ENCODE assay signal across 8 cellular contexts in the genomic region with DNA sequence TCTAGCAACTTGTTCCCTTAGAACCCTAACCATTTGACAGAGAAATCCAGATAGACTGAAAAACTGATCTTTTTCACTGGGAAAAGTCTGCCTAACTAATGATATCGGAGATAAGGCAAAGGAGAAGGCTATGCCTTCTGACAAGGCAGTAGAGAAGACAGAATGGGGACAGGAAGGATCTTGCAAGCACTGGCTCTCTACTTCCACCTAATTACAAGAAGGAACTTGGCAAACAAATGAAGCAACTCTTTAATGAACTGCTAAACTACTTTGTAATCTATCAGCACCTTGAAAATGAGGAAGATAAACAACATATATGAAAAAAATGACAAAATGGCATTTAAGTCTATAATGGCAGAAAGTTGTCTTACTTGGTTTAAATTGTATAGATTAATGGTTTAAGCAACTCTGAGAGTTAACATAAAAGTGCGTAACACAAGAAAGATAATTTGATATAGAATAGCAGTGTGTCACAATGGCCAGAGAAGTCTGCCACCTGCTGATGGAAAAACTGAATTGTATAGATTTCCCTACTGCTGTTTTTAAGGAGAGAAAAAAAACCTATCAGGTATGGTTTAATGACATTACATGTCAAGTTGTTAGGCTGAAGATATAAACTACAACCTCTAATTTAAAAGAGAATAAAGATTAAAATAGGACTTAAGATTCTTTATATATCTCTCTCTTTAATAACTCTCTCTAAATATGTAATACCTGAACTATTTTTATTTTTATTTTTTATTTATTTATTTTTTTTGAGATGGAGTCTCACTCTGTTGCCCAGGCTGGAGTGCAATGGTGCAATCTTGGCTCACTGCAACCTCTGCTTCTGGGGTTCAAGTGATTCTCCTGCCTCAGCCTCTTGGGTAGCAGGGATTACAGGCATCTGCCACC. TPM values are rescaled to one million over a fixed set of nuclear protein-coding genes. Genes with fewer than 3 reads are reported as not detected.
A peak's percentile ranks its signal among the peaks of the same experiment; 100 is the strongest.
DNase-seq lines count a peak whose midpoint lies in the region; ATAC-seq and TF ChIP-seq lines count a peak whose summit lies in the region.

No MANE protein-coding gene starts in this region.

- CTCF ChIA-PET in activated CD8-positive, alpha-beta T cell treated with anti-CD3 and anti-CD28 coated beads, Interleukin-2, amount 10 ng/mL, durations not matched to agents 7 days and 5 days (lab: Charles Lee) = interaction anchor here (1.6 to 3.9 kb wide), 5 partner anchors 10 to 204 kb away, joined by 5 to 30 read pairs (median 22); partner anchors contain the start of genes NT5C3A and RP9

- POLR2A ChIA-PET in activated CD8-positive, alpha-beta T cell treated with anti-CD3 and anti-CD28 coated beads, Interleukin-2, amount 10 ng/mL, durations not matched to agents 7 days and 5 days (lab: Charles Lee) = no interaction called here

- TF ChIP-seq CTCF in cardiac muscle cell (IDR thresholded peaks at IDR 0.05; ENCODE audit: low read depth, low read length) = peak; percentile 63
- TF ChIP-seq CTCF in retinal pigment epithelial cell (conservative IDR thresholded peaks at IDR 0.05; ENCODE audit: low read depth, low read length) = peak; percentile 69

- H3K27me3 ChIP-seq in cardiac muscle cell = no peaks in the 10 kb centered on the region

- no peaks in the 10 kb centered on the region for H3K36me3 ChIP-seq in cardiac muscle cell

- H3K9me3 Mint-ChIP-seq in activated T-cell treated with anti-CD3 and anti-CD28 coated beads, Interleukin-2, amount 50 U/mL, for 4 hours = no peaks in the 10 kb centered on the region
- H3K9me3 Mint-ChIP-seq in activated CD8-positive, alpha-beta T cell treated with anti-CD3 and anti-CD28 coated beads, Interleukin-2, amount 10 ng/mL, durations not matched to agents 7 days and 5 days (ENCODE audit: insufficient read depth) = no peaks in the 10 kb centered on the region

- no peak overlapping the region for H3K4me3 ChIP-seq in cardiac muscle cell
- no peak overlapping the region for H3K4me3 ChIP-seq in retinal pigment epithelial cell (ENCODE audit: low read length)

- no peak overlapping the region for H3K27ac Mint-ChIP-seq in activated CD8-positive, alpha-beta T cell treated with anti-CD3 and anti-CD28 coated beads, Interleukin-2, amount 10 ng/mL, durations not matched to agents 7 days and 5 days

- ATAC-seq in activated T-cell treated with anti-CD3 and anti-CD28 coated beads, Interleukin-2, amount 50 U/mL, for 4 hours = peak; percentile 47 to 63
- peak; percentile 57 for ATAC-seq in HG02678 (IDR thresholded peaks at IDR 0.05; ENCODE audit: unreplicated experiment)
- ATAC-seq in activated CD8-positive, alpha-beta T cell treated with anti-CD3 and anti-CD28 coated beads, Interleukin-2, amount 10 ng/mL, durations not matched to agents 7 days and 5 days = peak; percentile 51
- no peak for ATAC-seq in HG03520 (IDR thresholded peaks at IDR 0.05; ENCODE audit: unreplicated experiment)

- H3K4me3 Mint-ChIP-seq in activated T-cell treated with anti-CD3 and anti-CD28 coated beads, Interleukin-2, amount 50 U/mL, for 4 hours = no peak overlapping the region
- H3K4me3 Mint-ChIP-seq in activated CD8-positive, alpha-beta T cell treated with anti-CD3 and anti-CD28 coated beads, Interleukin-2, amount 10 ng/mL, durations not matched to agents 7 days and 5 days = no peak overlapping the region

- H3K4me1 ChIP-seq in cardiac muscle cell (ENCODE audit: low read depth) = no peaks in the 10 kb centered on the region

- no peak overlapping the region for H3K27ac ChIP-seq in cardiac muscle cell

- no peaks in the 10 kb centered on the region for H3K9me3 ChIP-seq in cardiac muscle cell (ENCODE audit: low read depth)

- peaks cover 4% of the 10 kb centered on the region for H3K36me3 Mint-ChIP-seq in activated T-cell treated with anti-CD3 and anti-CD28 coated beads, Interleukin-2, amount 50 U/mL, for 4 hours (ENCODE audit: insufficient read depth)
- peaks cover 12% of the 10 kb centered on the region for H3K36me3 Mint-ChIP-seq in activated CD8-positive, alpha-beta T cell treated with anti-CD3 and anti-CD28 coated beads, Interleukin-2, amount 10 ng/mL, durations not matched to agents 7 days and 5 days (ENCODE audit: low read depth)

- no peaks in the 10 kb centered on the region for H3K27me3 Mint-ChIP-seq in activated T-cell treated with anti-CD3 and anti-CD28 coated beads, Interleukin-2, amount 50 U/mL, for 4 hours (ENCODE audit: low read depth)
- H3K27me3 Mint-ChIP-seq in activated CD8-positive, alpha-beta T cell treated with anti-CD3 and anti-CD28 coated beads, Interleukin-2, amount 10 ng/mL, durations not matched to agents 7 days and 5 days (ENCODE audit: low read depth) = no peaks in the 10 kb centered on the region

- H3K4me1 Mint-ChIP-seq in activated T-cell treated with anti-CD3 and anti-CD28 coated beads, Interleukin-2, amount 50 U/mL, for 4 hours (ENCODE audit: low read depth) = peaks cover 48% of the 10 kb centered on the region
- peaks cover 49% of the 10 kb centered on the region for H3K4me1 Mint-ChIP-seq in activated CD8-positive, alpha-beta T cell treated with anti-CD3 and anti-CD28 coated beads, Interleukin-2, amount 10 ng/mL, durations not matched to agents 7 days and 5 days (ENCODE audit: low read depth)

- DNase-seq in activated T-cell treated with anti-CD3 and anti-CD28 coated beads, Interleukin-2, amount 50 U/mL, for 4 hours = no peak
- no peak for DNase-seq in activated T-cell treated with anti-CD3 and anti-CD28 coated beads, Interleukin-2, amount 50 U/mL, for 1 hour
- DNase-seq in NCI-H2227 (lab: John Stamatoyannopoulos, UW; ENCODE audit: unreplicated experiment) (peak; percentile 45), cardiac muscle cell (ENCODE audit: low read depth in 1 of 2, low spot score in 1 of 2) (peak; percentile 36 to 63), retinal pigment epithelial cell (ENCODE audit: low read depth) (no peak)
- peak; percentile 54 for DNase-seq in activated CD8-positive, alpha-beta T cell treated with anti-CD3 and anti-CD28 coated beads, Interleukin-2, amount 10 ng/mL, durations not matched to agents 7 days and 5 days

RNA-seq across cellular contexts. Expression of gene NT5C3A, which starts 11.9 kb away (rescaled TPM):
- 10 to 100 TPM; 26.6 to 37.8 (median 35.9) TPM for total RNA-seq in activated T-cell treated with anti-CD3 and anti-CD28 coated beads, Interleukin-2, amount 50 U/mL, for 4 hours
- 10 to 100 TPM; 44.4 to 45.8 TPM for total RNA-seq in activated CD8-positive, alpha-beta T cell treated with anti-CD3 and anti-CD28 coated beads, Interleukin-2, amount 10 ng/mL, durations not matched to agents 7 days and 5 days
- total RNA-seq in cardiac muscle cell = 23.7 and 26.9 TPM in 2 replicates
- polyA plus RNA-seq in cardiac muscle cell = 37.6 and 42.6 TPM in 2 replicates

RNA-seq across cellular contexts. Expression of gene RP9, which starts 58.5 kb away (rescaled TPM):
- total RNA-seq in activated T-cell treated with anti-CD3 and anti-CD28 coated beads, Interleukin-2, amount 50 U/mL, for 4 hours = 10 to 100 TPM; 29.3 to 30.9 (median 30.6) TPM
- total RNA-seq in activated CD8-positive, alpha-beta T cell treated with anti-CD3 and anti-CD28 coated beads, Interleukin-2, amount 10 ng/mL, durations not matched to agents 7 days and 5 days = 10 to 100 TPM in 1 of 2 experiments, 1 to 10 TPM in 1; 9.6 to 11.8 TPM
- 27.4 and 28.4 TPM in 2 replicates for total RNA-seq in cardiac muscle cell
- 35.3 and 43.2 TPM in 2 replicates for polyA plus RNA-seq in cardiac muscle cell

Comparison
In these comparisons a context has a peak if more than half of its experiments do, and no peak if none do; other contexts are left out.
1. DNase-seq: peak in NCI-H2227 (single experiment), activated CD8-positive, alpha-beta T cell treated with anti-CD3 and anti-CD28 coated beads, Interleukin-2, amount 10 ng/mL, durations not matched to agents 7 days and 5 days (single experiment) and cardiac muscle cell (2 of 2); none in activated T-cell treated with anti-CD3 and anti-CD28 coated beads, Interleukin-2, amount 50 U/mL, for 4 hours (single experiment), activated T-cell treated with anti-CD3 and anti-CD28 coated beads, Interleukin-2, amount 50 U/mL, for 1 hour (single experiment) and retinal pigment epithelial cell (single experiment).